ENCODE assay signal across 1 cellular context in the genomic region with DNA sequence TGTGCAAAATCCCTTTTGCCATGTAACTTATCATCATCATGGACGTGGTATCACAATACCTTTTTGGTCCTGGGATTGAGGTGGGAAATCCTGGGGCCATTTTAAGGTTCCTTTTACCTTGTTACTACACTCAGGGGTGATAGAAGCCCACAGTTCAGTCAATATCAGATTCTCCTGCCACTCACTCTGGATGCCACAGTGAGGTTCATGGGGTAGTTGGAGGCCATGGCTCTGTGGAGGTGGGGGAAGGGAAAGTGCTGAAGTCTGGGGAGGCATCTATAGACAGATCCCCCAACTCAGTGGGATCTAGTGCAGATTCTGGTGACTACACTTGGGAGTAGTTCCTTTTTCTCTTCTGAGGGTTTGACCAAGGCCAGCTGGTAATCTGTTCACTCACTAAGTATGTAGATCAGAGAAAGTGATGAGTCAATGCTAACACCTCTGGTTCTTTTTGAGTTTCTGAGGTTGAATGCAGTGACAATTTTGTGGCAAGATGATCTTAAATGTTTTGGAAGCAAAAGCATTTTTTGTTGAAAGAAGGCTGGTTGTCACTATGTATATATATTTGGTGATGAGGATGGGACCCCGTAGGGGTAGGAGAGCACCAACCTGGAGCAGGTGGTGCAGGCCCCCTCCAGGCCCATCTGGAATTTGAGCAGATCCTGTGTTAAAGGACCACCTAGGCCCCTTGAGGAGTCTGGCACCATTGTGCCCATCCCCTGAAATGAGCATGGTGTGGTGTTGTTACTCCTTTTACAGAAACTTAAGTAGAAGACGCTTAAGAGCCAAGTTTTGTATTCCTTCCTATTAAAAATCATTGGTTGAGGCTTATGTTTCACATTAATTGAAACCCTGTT.
TF ChIP-seq lines count a peak whose summit lies in the region.

No MANE protein-coding gene starts in this region.

TF ChIP-seq in GM23338, 12 proteins besides CTCF, POLR2A, EP300 and RAD21 (continued from another document):
- TF ChIP-seq, protein P1, sequence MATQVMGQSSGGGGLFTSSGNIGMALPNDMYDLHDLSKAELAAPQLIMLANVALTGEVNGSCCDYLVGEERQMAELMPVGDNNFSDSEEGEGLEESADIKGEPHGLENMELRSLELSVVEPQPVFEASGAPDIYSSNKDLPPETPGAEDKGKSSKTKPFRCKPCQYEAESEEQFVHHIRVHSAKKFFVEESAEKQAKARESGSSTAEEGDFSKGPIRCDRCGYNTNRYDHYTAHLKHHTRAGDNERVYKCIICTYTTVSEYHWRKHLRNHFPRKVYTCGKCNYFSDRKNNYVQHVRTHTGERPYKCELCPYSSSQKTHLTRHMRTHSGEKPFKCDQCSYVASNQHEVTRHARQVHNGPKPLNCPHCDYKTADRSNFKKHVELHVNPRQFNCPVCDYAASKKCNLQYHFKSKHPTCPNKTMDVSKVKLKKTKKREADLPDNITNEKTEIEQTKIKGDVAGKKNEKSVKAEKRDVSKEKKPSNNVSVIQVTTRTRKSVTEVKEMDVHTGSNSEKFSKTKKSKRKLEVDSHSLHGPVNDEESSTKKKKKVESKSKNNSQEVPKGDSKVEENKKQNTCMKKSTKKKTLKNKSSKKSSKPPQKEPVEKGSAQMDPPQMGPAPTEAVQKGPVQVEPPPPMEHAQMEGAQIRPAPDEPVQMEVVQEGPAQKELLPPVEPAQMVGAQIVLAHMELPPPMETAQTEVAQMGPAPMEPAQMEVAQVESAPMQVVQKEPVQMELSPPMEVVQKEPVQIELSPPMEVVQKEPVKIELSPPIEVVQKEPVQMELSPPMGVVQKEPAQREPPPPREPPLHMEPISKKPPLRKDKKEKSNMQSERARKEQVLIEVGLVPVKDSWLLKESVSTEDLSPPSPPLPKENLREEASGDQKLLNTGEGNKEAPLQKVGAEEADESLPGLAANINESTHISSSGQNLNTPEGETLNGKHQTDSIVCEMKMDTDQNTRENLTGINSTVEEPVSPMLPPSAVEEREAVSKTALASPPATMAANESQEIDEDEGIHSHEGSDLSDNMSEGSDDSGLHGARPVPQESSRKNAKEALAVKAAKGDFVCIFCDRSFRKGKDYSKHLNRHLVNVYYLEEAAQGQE (IDR thresholded peaks at IDR 0.05; ENCODE audit: unreplicated experiment) = no peak
- TF ChIP-seq EZH2phosphoT487 (IDR thresholded peaks at IDR 0.05; ENCODE audit: unreplicated experiment) (no peak), JUNB (IDR thresholded peaks at IDR 0.05; ENCODE audit: unreplicated experiment) (no peak), EZH2 (IDR thresholded peaks at IDR 0.05; ENCODE audit: low read depth, unreplicated experiment) (no peak), ZNF114 (CRISPR knock-in tag; IDR thresholded peaks at IDR 0.05) (no peak), POLR2AphosphoS5 (IDR thresholded peaks at IDR 0.05; ENCODE audit: low read depth) (no peak), NANOG (IDR thresholded peaks at IDR 0.05; ENCODE audit: borderline replicate concordance) (no peak)
- TF ChIP-seq, protein P2, sequence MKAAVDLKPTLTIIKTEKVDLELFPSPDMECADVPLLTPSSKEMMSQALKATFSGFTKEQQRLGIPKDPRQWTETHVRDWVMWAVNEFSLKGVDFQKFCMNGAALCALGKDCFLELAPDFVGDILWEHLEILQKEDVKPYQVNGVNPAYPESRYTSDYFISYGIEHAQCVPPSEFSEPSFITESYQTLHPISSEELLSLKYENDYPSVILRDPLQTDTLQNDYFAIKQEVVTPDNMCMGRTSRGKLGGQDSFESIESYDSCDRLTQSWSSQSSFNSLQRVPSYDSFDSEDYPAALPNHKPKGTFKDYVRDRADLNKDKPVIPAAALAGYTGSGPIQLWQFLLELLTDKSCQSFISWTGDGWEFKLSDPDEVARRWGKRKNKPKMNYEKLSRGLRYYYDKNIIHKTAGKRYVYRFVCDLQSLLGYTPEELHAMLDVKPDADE (IDR thresholded peaks at IDR 0.05) = no peak
